ENCODE assay signal across 9 cellular contexts in genomic region chr1:192476802-192477298, GRCh38.
DNase-seq lines count a peak whose midpoint lies in the region; ATAC-seq, FAIRE-seq and TF ChIP-seq lines count a peak whose summit lies in the region.
"Had no signal": no experiment of that assay in that cellular context is flagged by ENCODE, and none has a peak within 500 bp of the region (broad histone marks: within the 10 kb centered on the region; RNA-seq: fewer than 3 reads in every experiment).

No MANE protein-coding gene starts in this region.

- 27 to 30% methylated on average over 12 of the region's 12 CpGs for WGBS in aorta, 2 donors
- WGBS in transverse colon (ENCODE audit: low coverage in 1 of 2), 2 donors = 36 to 46% methylated on average over 4 to 12 of the region's 12 CpGs

- POLR2A ChIA-PET in activated CD4-positive, alpha-beta T cell treated with anti-CD3 and anti-CD28 coated beads, Interleukin-2, amount 10 ng/mL, durations not matched to agents 7 days and 5 days (lab: Charles Lee) = no interaction called here

- no peak for TF ChIP-seq POLR2A in GM12892 (IDR thresholded peaks at IDR 0.05; ENCODE audit: low read depth, low read length)
- no peak for TF ChIP-seq POLR2A in transverse colon (IDR thresholded peaks at IDR 0.05)

- H3K4me3 Mint-ChIP-seq in activated CD4-positive, alpha-beta T cell treated with anti-CD3 and anti-CD28 coated beads, Interleukin-2, amount 10 ng/mL, durations not matched to agents 7 days and 5 days = no peak overlapping the region

- peaks cover 2% of the 10 kb centered on the region for H3K27me3 Mint-ChIP-seq in activated CD4-positive, alpha-beta T cell treated with anti-CD3 and anti-CD28 coated beads, Interleukin-2, amount 10 ng/mL, durations not matched to agents 7 days and 5 days

- H3K4me3 ChIP-seq in fibroblast of mammary gland (ENCODE audit: control insufficient read depth, low read depth, low read length) (no peak overlapping the region), aorta (ENCODE audit: low read length in 2 of 2) (no peak overlapping the region), transverse colon (no peak overlapping the region)
- H3K4me3 ChIP-seq: skin epidermis had no signal

- H3K27me3 ChIP-seq in aorta (ENCODE audit: control insufficient read depth in 1 of 2, insufficient read depth in 2 of 2, low read length in 1 of 2) (no peaks in the 10 kb centered on the region), transverse colon (peaks cover 4% of the 10 kb centered on the region)

- FAIRE-seq in GM12892 (lab: Jason Lieb, UNC) = peak; percentile 50

- TF ChIP-seq EP300 in transverse colon (IDR thresholded peaks at IDR 0.05; ENCODE audit: low read depth) = no peak

- no peak overlapping the region for H3K27ac Mint-ChIP-seq in activated CD4-positive, alpha-beta T cell treated with anti-CD3 and anti-CD28 coated beads, Interleukin-2, amount 10 ng/mL, durations not matched to agents 7 days and 5 days

- H3K36me3 ChIP-seq in aorta (ENCODE audit: control insufficient read depth in 1 of 2, insufficient read depth in 2 of 2, low read length in 1 of 2) = no peaks in the 10 kb centered on the region
- H3K36me3 ChIP-seq in transverse colon = no peaks in the 10 kb centered on the region

- ATAC-seq in GM21528 (IDR thresholded peaks at IDR 0.05; ENCODE audit: low FRiP score, unreplicated experiment) (peak; percentile 66), aorta (ENCODE audit: low FRiP score) (peak; percentile 58)

- no peaks in the 10 kb centered on the region for H3K9me3 Mint-ChIP-seq in activated CD4-positive, alpha-beta T cell treated with anti-CD3 and anti-CD28 coated beads, Interleukin-2, amount 10 ng/mL, durations not matched to agents 7 days and 5 days

- H3K9me3 ChIP-seq in aorta (ENCODE audit: control insufficient read depth, low read length) (no peaks in the 10 kb centered on the region), transverse colon (no peaks in the 10 kb centered on the region)

- intact Hi-C loops in aorta (cut with DNase I) (loop anchor here (2.0 to 10.0 kb wide), 4 partner anchors 104 to 328 kb away; partner anchors contain the start of gene RGS2 (in 1 of the 2)), transverse colon (cut with DNase I; ENCODE audit: low total_unique reads) (loop anchor here (2.0 to 5.0 kb wide), 3 partner anchors 130 to 645 kb away; partner anchors contain the start of gene CDC73)

- H3K36me3 Mint-ChIP-seq in activated CD4-positive, alpha-beta T cell treated with anti-CD3 and anti-CD28 coated beads, Interleukin-2, amount 10 ng/mL, durations not matched to agents 7 days and 5 days (ENCODE audit: low read depth) = no peaks in the 10 kb centered on the region

- no peaks in the 10 kb centered on the region for H3K4me1 Mint-ChIP-seq in activated CD4-positive, alpha-beta T cell treated with anti-CD3 and anti-CD28 coated beads, Interleukin-2, amount 10 ng/mL, durations not matched to agents 7 days and 5 days

- CTCF ChIA-PET in activated CD4-positive, alpha-beta T cell treated with anti-CD3 and anti-CD28 coated beads, Interleukin-2, amount 10 ng/mL, durations not matched to agents 7 days and 5 days (lab: Charles Lee) = interaction anchor here (0.6 to 1.3 kb wide), 5 partner anchors 10 to 328 kb away, joined by 3 to 9 read pairs (median 3); no protein-coding TSS in a partner anchor

- in situ Hi-C loops in transverse colon (cut with MboI; ENCODE audit: low pct_ligation_motif_present in 1 of 4, low pct_unique_long_range_greater_than_20kb in 1 of 4, low sequenced_read_pairs in 3 of 4) = loop anchor here (5.0 to 25.0 kb wide), 5 partner anchors 128 to 538 kb away; no protein-coding TSS in a partner anchor

- H3K4me1 ChIP-seq in aorta (ENCODE audit: control insufficient read depth in 1 of 2, insufficient read depth in 2 of 2, low read length in 2 of 2) = no peaks in the 10 kb centered on the region
- H3K4me1 ChIP-seq in transverse colon = peaks cover 0 to 11% (median 0%) of the 10 kb centered on the region in 4 donors

- no peak for TF ChIP-seq CTCF in fibroblast of mammary gland (conservative IDR thresholded peaks at IDR 0.05; ENCODE audit: control insufficient read depth, insufficient read depth, low read depth, low read length)
- no peak for TF ChIP-seq CTCF in transverse colon (IDR thresholded peaks at IDR 0.05)

- no peak overlapping the region for H3K27ac ChIP-seq in aorta (ENCODE audit: low read depth in 1 of 2, low read length in 2 of 2)
- H3K27ac ChIP-seq in transverse colon = peak overlapping the region in 2 of 4 donors; percentile 24 to 40
- H3K27ac ChIP-seq: skin epidermis had no signal

- DNase-seq in GM12892 (ENCODE audit: insufficient read length) = no peak
- DNase-seq in MV-4-11 (lab: John Stamatoyannopoulos, UW) = peak; percentile 95
- peak; percentile 93 for DNase-seq in fibroblast of mammary gland (ENCODE audit: low read depth)
- peak in 1 of 2 donors; percentile 62 for DNase-seq in aorta
- DNase-seq in GF-D8 (lab: John Stamatoyannopoulos, UW) = no peak
- DNase-seq in transverse colon = no peak
- DNase-seq in activated CD4-positive, alpha-beta T cell treated with anti-CD3 and anti-CD28 coated beads, Interleukin-2, amount 10 ng/mL, durations not matched to agents 7 days and 5 days = no peak

Comparison
In these comparisons a context has a peak if more than half of its experiments do, and no peak if none do; other contexts are left out.
1. DNase-seq: peak in MV-4-11 (single experiment) and fibroblast of mammary gland (single experiment); none in GM12892 (single experiment), GF-D8 (single experiment), transverse colon (single experiment) and activated CD4-positive, alpha-beta T cell treated with anti-CD3 and anti-CD28 coated beads, Interleukin-2, amount 10 ng/mL, durations not matched to agents 7 days and 5 days (single experiment).